8 cellular contexts compared by ENCODE assay signal in the genomic region with DNA sequence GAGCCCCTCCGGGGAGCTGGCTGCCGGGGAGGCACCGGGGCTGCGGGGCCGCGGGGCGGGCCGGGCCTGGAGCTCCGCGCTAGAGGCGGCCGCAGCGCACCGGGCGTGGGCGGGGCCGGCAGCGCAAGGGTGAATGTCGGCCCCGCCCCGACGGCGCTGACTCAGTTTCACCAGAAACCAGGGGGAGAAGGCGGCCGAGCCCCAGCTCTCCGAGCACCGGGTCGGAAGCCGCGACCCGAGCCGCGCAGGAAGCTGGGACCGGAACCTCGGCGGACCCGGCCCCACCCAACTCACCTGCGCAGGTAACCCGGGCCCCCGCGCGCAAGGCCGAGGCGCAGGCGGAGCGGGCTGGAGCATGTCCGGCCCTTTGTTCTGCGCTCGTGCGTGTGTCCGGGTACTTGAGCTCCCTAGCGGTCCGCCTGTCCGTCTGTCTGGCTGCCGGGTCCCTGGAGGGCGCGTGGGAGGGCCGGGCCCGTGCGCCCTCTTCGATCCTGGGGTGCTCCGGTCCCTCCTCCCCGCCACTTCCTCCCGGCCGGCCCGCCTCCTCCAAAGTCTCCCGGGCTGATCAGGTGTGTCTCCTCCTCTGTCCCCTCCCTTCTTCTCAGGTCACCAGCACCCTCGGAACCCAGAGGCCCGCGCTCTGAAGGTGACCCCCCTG. TPM values are rescaled to one million over a fixed set of nuclear protein-coding genes. Genes with fewer than 3 reads are reported as not detected.
DNase-seq lines count a peak whose midpoint lies in the region; ATAC-seq and TF ChIP-seq lines count a peak whose summit lies in the region.

A gene with protein sequence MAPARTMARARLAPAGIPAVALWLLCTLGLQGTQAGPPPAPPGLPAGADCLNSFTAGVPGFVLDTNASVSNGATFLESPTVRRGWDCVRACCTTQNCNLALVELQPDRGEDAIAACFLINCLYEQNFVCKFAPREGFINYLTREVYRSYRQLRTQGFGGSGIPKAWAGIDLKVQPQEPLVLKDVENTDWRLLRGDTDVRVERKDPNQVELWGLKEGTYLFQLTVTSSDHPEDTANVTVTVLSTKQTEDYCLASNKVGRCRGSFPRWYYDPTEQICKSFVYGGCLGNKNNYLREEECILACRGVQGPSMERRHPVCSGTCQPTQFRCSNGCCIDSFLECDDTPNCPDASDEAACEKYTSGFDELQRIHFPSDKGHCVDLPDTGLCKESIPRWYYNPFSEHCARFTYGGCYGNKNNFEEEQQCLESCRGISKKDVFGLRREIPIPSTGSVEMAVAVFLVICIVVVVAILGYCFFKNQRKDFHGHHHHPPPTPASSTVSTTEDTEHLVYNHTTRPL (plus strand): TSS at position 164 of the 658 bp plus-strand sequence. CDS start 507 bp downstream, outside the sequence.

- no peaks in the 10 kb centered on the region for H3K36me3 ChIP-seq in OCI-LY1 (ENCODE audit: insufficient read depth, low read length)
- H3K36me3 ChIP-seq in iPS-20b (ENCODE audit: insufficient read depth, low read depth, low read length) = peaks cover 19% of the 10 kb centered on the region; the same call in 1 of the 2 replicates

- peak within 1 kb of the TSS in 1 of 2 donors; percentile 77 for H3K27ac Mint-ChIP-seq in activated naive CD4-positive, alpha-beta T cell treated with anti-CD3 and anti-CD28 coated beads, Interleukin-2, amount 50 U/mL, for 72 hours

- H2AFZ ChIP-seq in OCI-LY1 (ENCODE audit: low read length) = peak within 1 kb of the TSS; percentile 18

- H3K4me1 ChIP-seq in OCI-LY1 (ENCODE audit: insufficient read depth, low read length, severe bottlenecking) = peaks cover 37% of the 10 kb centered on the region
- H3K4me1 ChIP-seq in iPS-20b (ENCODE audit: insufficient read depth, low read length) = peaks cover 22% of the 10 kb centered on the region

- peaks cover 4 to 5% of the 10 kb centered on the region in 2 donors for H3K36me3 Mint-ChIP-seq in activated naive CD4-positive, alpha-beta T cell treated with anti-CD3 and anti-CD28 coated beads, Interleukin-2, amount 50 U/mL, for 72 hours

- H3K4me2 ChIP-seq in OCI-LY1 (ENCODE audit: low read length) = peak within 1 kb of the TSS; percentile 91

- H3K4me3 ChIP-seq in OCI-LY1 (ENCODE audit: low read depth, low read length, poor library complexity, severe bottlenecking) (peak within 1 kb of the TSS; percentile 68), iPS-20b (ENCODE audit: low read length) (peak within 1 kb of the TSS; percentile 96)

- no peaks in the 10 kb centered on the region for H3K9me2 ChIP-seq in OCI-LY1 (ENCODE audit: low read depth, low read length)

- H4K20me1 ChIP-seq in OCI-LY1 (ENCODE audit: insufficient read depth, low read length) = no peaks in the 10 kb centered on the region

- H3K27me3 ChIP-seq in OCI-LY1 (ENCODE audit: insufficient read depth, low read length) = no peaks in the 10 kb centered on the region
- peaks cover 33% of the 10 kb centered on the region for H3K27me3 ChIP-seq in iPS-20b (ENCODE audit: insufficient read depth, low read length)

- no peaks in the 10 kb centered on the region for H3K9me3 Mint-ChIP-seq in activated naive CD4-positive, alpha-beta T cell treated with anti-CD3 and anti-CD28 coated beads, Interleukin-2, amount 50 U/mL, for 72 hours

- peak; percentile 79 to 89 for ATAC-seq in activated naive CD4-positive, alpha-beta T cell treated with anti-CD3 and anti-CD28 coated beads, Interleukin-2, amount 50 U/mL, for 72 hours
- ATAC-seq in HG03439 (IDR thresholded peaks at IDR 0.05; ENCODE audit: unreplicated experiment) = no peak
- ATAC-seq in HG02973 (IDR thresholded peaks at IDR 0.05; ENCODE audit: unreplicated experiment) = no peak

- H3K9ac ChIP-seq in OCI-LY1 (ENCODE audit: low read length) (peak within 1 kb of the TSS; percentile 70), iPS-20b (ENCODE audit: low read depth, low read length) (peak within 1 kb of the TSS; percentile 88)

- no peaks in the 10 kb centered on the region for H3K9me3 ChIP-seq in OCI-LY1 (ENCODE audit: low read length)
- no peaks in the 10 kb centered on the region for H3K9me3 ChIP-seq in iPS-20b (ENCODE audit: insufficient read depth, low read depth, low read length)

- H3K27ac ChIP-seq in OCI-LY1 (ENCODE audit: low read depth, low read length, poor library complexity, severe bottlenecking) = no peak within 1 kb of the TSS
- peak within 1 kb of the TSS; percentile 31 for H3K27ac ChIP-seq in iPS-20b (ENCODE audit: low read length)

- no peak for TF ChIP-seq CTCF in OCI-LY1 (IDR thresholded peaks at IDR 0.05; ENCODE audit: low read length)

- DNase-seq in GM03348 (ENCODE audit: low spot score) = peak; percentile 31
- peak; percentile 73 to 82 for DNase-seq in activated naive CD4-positive, alpha-beta T cell treated with anti-CD3 and anti-CD28 coated beads, Interleukin-2, amount 50 U/mL, for 72 hours (ENCODE audit: low spot score in 2 of 2)
- peak; percentile 42 to 82 (median 56) for DNase-seq in stimulated activated CD4-positive, alpha-beta T cell treated with anti-CD3 and anti-CD28 coated beads, Interleukin-1b, Interleukin-23, amount 100 ng/mL, for 24 hours (ENCODE audit: low read depth in 4 of 4, low spot score in 1 of 4)
- no peak for DNase-seq in NCI-H1436 treated with DMSO at 0.1 percent for 48 hours (lab: John Stamatoyannopoulos, UW)

- H3F3A ChIP-seq in OCI-LY1 (ENCODE audit: insufficient read depth, low read length) = no peaks in the 10 kb centered on the region

- H3K79me2 ChIP-seq in OCI-LY1 (ENCODE audit: insufficient read depth, low read length) = no peaks in the 10 kb centered on the region

RNA-seq across cellular contexts. Expression of the gene that starts here (rescaled TPM):
- total RNA-seq in activated naive CD4-positive, alpha-beta T cell treated with anti-CD3 and anti-CD28 coated beads, Interleukin-2, amount 50 U/mL, for 72 hours = 1 to 10 TPM; 6.9 to 10.0 TPM

Comparison
In these comparisons a context has a peak if more than half of its experiments do, and no peak if none do; other contexts are left out.
1. ATAC-seq: peak in activated naive CD4-positive, alpha-beta T cell treated with anti-CD3 and anti-CD28 coated beads, Interleukin-2, amount 50 U/mL, for 72 hours (2 of 2); none in HG03439 (single experiment) and HG02973 (single experiment).